In the genomic region with DNA sequence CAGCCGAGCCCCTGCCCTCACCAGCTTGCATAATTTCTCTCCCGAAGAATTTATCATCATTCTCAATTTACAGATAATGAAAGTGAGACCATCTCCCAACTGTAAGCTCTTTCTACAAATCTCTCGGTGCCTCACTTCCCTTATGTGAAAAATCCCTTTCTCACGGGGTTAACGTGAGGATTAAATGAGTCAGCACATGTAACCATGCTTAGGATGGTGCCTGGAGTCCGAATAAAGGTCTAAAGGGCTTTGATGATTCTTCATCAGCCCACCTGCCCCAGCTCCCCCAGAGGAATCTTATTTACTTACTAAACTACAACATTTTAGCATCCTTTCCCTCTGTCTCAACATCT, we compare ENCODE assay signal across 13 cellular contexts. TPM values are rescaled to one million over a fixed set of nuclear protein-coding genes. Genes with fewer than 3 reads are reported as not detected.
DNase-seq lines count a peak whose midpoint lies in the region; ATAC-seq and TF ChIP-seq lines count a peak whose summit lies in the region.
"Had no signal": no experiment of that assay in that cellular context is flagged by ENCODE, and none has a peak within 500 bp of the region (broad histone marks: within the 10 kb centered on the region; RNA-seq: fewer than 3 reads in every experiment).

No MANE protein-coding gene starts in this region.

- no peaks in the 10 kb centered on the region for H3K9me3 Mint-ChIP-seq in activated CD4-positive, alpha-beta T cell treated with anti-CD3 and anti-CD28 coated beads, Interleukin-2, amount 10 ng/mL, durations not matched to agents 7 days and 5 days
- H3K9me3 Mint-ChIP-seq in T-helper 2 cell treated with Interferon-gamma antibody and Interleukin-4, amounts not matched to agents 5 μg/mL and 100 μg/mL, for 36 hours, result no peaks in the 10 kb centered on the region
- H3K9me3 Mint-ChIP-seq in type B pancreatic cell, result no peaks in the 10 kb centered on the region

- ATAC-seq in GM21717 (IDR thresholded peaks at IDR 0.05; ENCODE audit: unreplicated experiment), result peak; percentile 56
- ATAC-seq: gastrocnemius medialis had no signal

- H3K4me1 ChIP-seq in neutrophil (ENCODE audit: control insufficient read depth in 1 of 2, insufficient read depth in 1 of 2, low read depth in 1 of 2, low read length in 1 of 2), result peaks cover 9 to 10% of the 10 kb centered on the region in 2 experiments
- H3K4me1 ChIP-seq: gastrocnemius medialis, thyroid gland had no signal

- H3K4me1 Mint-ChIP-seq in activated CD4-positive, alpha-beta T cell treated with anti-CD3 and anti-CD28 coated beads, Interleukin-2, amount 10 ng/mL, durations not matched to agents 7 days and 5 days, result peaks cover 47% of the 10 kb centered on the region
- H3K4me1 Mint-ChIP-seq in T-helper 2 cell treated with Interferon-gamma antibody and Interleukin-4, amounts not matched to agents 5 μg/mL and 100 μg/mL, for 36 hours (ENCODE audit: low read depth), result peaks cover 38% of the 10 kb centered on the region
- H3K4me1 Mint-ChIP-seq in type B pancreatic cell (ENCODE audit: unreplicated experiment), result peaks cover 5% of the 10 kb centered on the region

- POLR2A ChIA-PET in activated CD4-positive, alpha-beta T cell treated with anti-CD3 and anti-CD28 coated beads, Interleukin-2, amount 10 ng/mL, durations not matched to agents 7 days and 5 days (lab: Charles Lee), result interaction anchor here (0.6 to 0.8 kb wide), 2 partner anchors 34 to 57 kb away, joined by 3 to 4 read pairs; no protein-coding TSS in a partner anchor

- CTCF ChIA-PET in activated CD4-positive, alpha-beta T cell treated with anti-CD3 and anti-CD28 coated beads, Interleukin-2, amount 10 ng/mL, durations not matched to agents 7 days and 5 days (lab: Charles Lee), result interaction anchor here (3.3 kb wide), 1 partner anchor 8 kb away, joined by 14 read pairs; no protein-coding TSS in a partner anchor

- no peaks in the 10 kb centered on the region for H3K27me3 ChIP-seq in neutrophil
- H3K27me3 ChIP-seq: gastrocnemius medialis, thyroid gland had no signal

- no peak overlapping the region for H3K4me3 ChIP-seq in neutrophil (ENCODE audit: low read depth in 1 of 2, low read length in 1 of 2)
- H3K4me3 ChIP-seq: coronary artery, gastrocnemius medialis, thyroid gland had no signal

- H3K36me3 ChIP-seq in neutrophil, result peaks cover 99% of the 10 kb centered on the region
- H3K36me3 ChIP-seq: gastrocnemius medialis, thyroid gland had no signal

- H3K27ac ChIP-seq in neutrophil, result peak overlapping the region; percentile 61
- H3K27ac ChIP-seq: coronary artery, gastrocnemius medialis, thyroid gland had no signal

- TF ChIP-seq CTCF in neutrophil (IDR thresholded peaks at IDR 0.05), result no peak
- no peak for TF ChIP-seq CTCF in type B pancreatic cell (conservative IDR thresholded peaks at IDR 0.05)

- peaks cover 63% of the 10 kb centered on the region for H3K36me3 Mint-ChIP-seq in activated CD4-positive, alpha-beta T cell treated with anti-CD3 and anti-CD28 coated beads, Interleukin-2, amount 10 ng/mL, durations not matched to agents 7 days and 5 days (ENCODE audit: low read depth)
- H3K36me3 Mint-ChIP-seq in T-helper 2 cell treated with Interferon-gamma antibody and Interleukin-4, amounts not matched to agents 5 μg/mL and 100 μg/mL, for 36 hours (ENCODE audit: low read depth), result peaks cover 65% of the 10 kb centered on the region
- no peaks in the 10 kb centered on the region for H3K36me3 Mint-ChIP-seq in type B pancreatic cell

- H3K4me3 Mint-ChIP-seq in activated CD4-positive, alpha-beta T cell treated with anti-CD3 and anti-CD28 coated beads, Interleukin-2, amount 10 ng/mL, durations not matched to agents 7 days and 5 days, result no peak overlapping the region
- H3K4me3 Mint-ChIP-seq in T-helper 2 cell treated with Interferon-gamma antibody and Interleukin-4, amounts not matched to agents 5 μg/mL and 100 μg/mL, for 36 hours, result no peak overlapping the region
- no peak overlapping the region for H3K4me3 Mint-ChIP-seq in type B pancreatic cell

- H3K27ac Mint-ChIP-seq in activated CD4-positive, alpha-beta T cell treated with anti-CD3 and anti-CD28 coated beads, Interleukin-2, amount 10 ng/mL, durations not matched to agents 7 days and 5 days, result peak overlapping the region; percentile 33
- H3K27ac Mint-ChIP-seq in T-helper 2 cell treated with Interferon-gamma antibody and Interleukin-4, amounts not matched to agents 5 μg/mL and 100 μg/mL, for 36 hours, result peak overlapping the region; percentile 51
- H3K27ac Mint-ChIP-seq in type B pancreatic cell, result no peak overlapping the region

- DNase-seq in activated CD4-positive, alpha-beta T cell treated with anti-CD3 and anti-CD28 coated beads, Interleukin-2, amount 10 ng/mL, durations not matched to agents 7 days and 5 days, result no peak
- DNase-seq in activated CD4-positive, alpha-beta T cell treated with anti-CD3 and anti-CD28 coated beads, Interleukin-2, amount 50 U/mL, for 4 hours, result no peak
- DNase-seq in T-helper 2 cell treated with Interferon-gamma antibody and Interleukin-4, amounts not matched to agents 5 μg/mL and 100 μg/mL, for 36 hours (ENCODE audit: low spot score), result no peak
- DNase-seq in superior temporal gyrus (ENCODE audit: extremely low spot score) (no peak), type B pancreatic cell (ENCODE audit: extremely low spot score, unreplicated experiment) (no peak)
- DNase-seq in stimulated activated CD4-positive, alpha-beta T cell treated with anti-CD3 and anti-CD28 coated beads, Interleukin-12 subunit alpha, Interleukin-12 subunit beta, amount 100 ng/mL, for 4 hours, result no peak
- DNase-seq: gastrocnemius medialis, GDM1, NCI-H446, thyroid gland had no signal

- H3K27me3 Mint-ChIP-seq in activated CD4-positive, alpha-beta T cell treated with anti-CD3 and anti-CD28 coated beads, Interleukin-2, amount 10 ng/mL, durations not matched to agents 7 days and 5 days, result no peaks in the 10 kb centered on the region
- no peaks in the 10 kb centered on the region for H3K27me3 Mint-ChIP-seq in T-helper 2 cell treated with Interferon-gamma antibody and Interleukin-4, amounts not matched to agents 5 μg/mL and 100 μg/mL, for 36 hours (ENCODE audit: low read depth)
- H3K27me3 Mint-ChIP-seq in type B pancreatic cell, result peaks cover 21% of the 10 kb centered on the region

- H3K9me3 ChIP-seq in neutrophil, result no peaks in the 10 kb centered on the region
- H3K9me3 ChIP-seq: gastrocnemius medialis, thyroid gland had no signal

RNA-seq across cellular contexts. Expression of gene PIK3R6, which starts 24.8 kb away (rescaled TPM):
- total RNA-seq in activated CD4-positive, alpha-beta T cell treated with anti-CD3 and anti-CD28 coated beads, Interleukin-2, amount 10 ng/mL, durations not matched to agents 7 days and 5 days, result 1 to 10 TPM; 6.2 to 7.1 TPM
- not detected in 2 replicates for total RNA-seq in type B pancreatic cell (ENCODE audit: low replicate concordance)
